ENCODE assay signal across 28 cellular contexts in the genomic region with DNA sequence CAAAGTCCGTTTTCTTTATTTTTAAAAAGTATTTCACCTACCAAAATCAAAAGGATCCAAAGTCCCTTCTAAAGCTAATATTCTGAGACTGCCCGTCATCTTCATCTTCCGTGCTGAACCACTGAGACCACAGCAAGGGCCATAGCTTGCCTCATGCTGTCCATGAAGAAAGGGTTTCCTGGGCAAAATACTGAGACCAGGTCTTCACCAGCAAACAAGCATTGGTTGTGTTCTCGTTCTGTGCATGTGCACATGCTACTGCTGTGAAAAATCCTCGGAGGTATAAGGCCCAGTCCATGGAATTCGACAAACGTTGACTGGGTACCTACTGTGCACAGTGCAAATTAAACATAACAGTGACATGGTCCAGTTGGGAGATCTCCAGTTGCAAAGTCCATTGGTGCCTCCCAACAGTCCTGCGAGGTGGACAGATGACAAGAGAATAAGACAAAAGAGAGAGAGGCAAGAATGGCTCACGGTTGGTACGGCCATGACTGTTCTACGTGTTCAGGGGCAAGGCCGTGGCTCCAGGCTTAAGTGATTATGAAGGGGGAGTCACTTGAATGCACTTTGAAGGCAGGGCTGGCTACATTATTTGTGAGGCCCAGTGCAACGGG.
DNase-seq lines count a peak whose midpoint lies in the region; ATAC-seq, FAIRE-seq and TF ChIP-seq lines count a peak whose summit lies in the region.
"Had no signal": no experiment of that assay in that cellular context is flagged by ENCODE, and none has a peak within 500 bp of the region (broad histone marks: within the 10 kb centered on the region; RNA-seq: fewer than 3 reads in every experiment).

No MANE protein-coding gene starts in this region.

- H4K91ac ChIP-seq in IMR-90 (ENCODE audit: insufficient read depth, low read depth, low read length): peak overlapping the region; percentile 61; the same call in 1 of the 2 replicates

- peaks cover 23% of the 10 kb centered on the region for H3K9me1 ChIP-seq in IMR-90 (ENCODE audit: insufficient read depth, low read length)
- H3K9me1 ChIP-seq in endothelial cell of umbilical vein (replicated peaks; ENCODE audit: control insufficient read depth, extremely low read depth, insufficient read depth, low read length): no peaks in the 10 kb centered on the region

- no peaks in the 10 kb centered on the region for H3K36me3 Mint-ChIP-seq in activated CD4-positive, alpha-beta memory T cell treated with anti-CD3 and anti-CD28 coated beads, Interleukin-2, amount 10 ng/mL, durations not matched to agents 7 days and 5 days (ENCODE audit: low read depth)
- H3K36me3 Mint-ChIP-seq: CD14-positive monocyte; CD8-positive, alpha-beta memory T cell had no signal

- ATAC-seq in IMR-90 (ENCODE audit: low read depth) (no peak), gastrocnemius medialis (no peak)
- ATAC-seq: A549, GM23338 had no signal

- H4K8ac ChIP-seq in IMR-90 (ENCODE audit: low read depth in 2 of 2, low read length in 2 of 2): no peak overlapping the region

- peak overlapping the region; percentile 2; the same call in 1 of the 2 replicates for H3K4ac ChIP-seq in IMR-90 (ENCODE audit: low read depth, low read length)

- no peak overlapping the region for H2BK5ac ChIP-seq in IMR-90 (ENCODE audit: low read depth, low read length, poor library complexity, severe bottlenecking)

- no peaks in the 10 kb centered on the region for H3K9me3 ChIP-seq in IMR-90 (ENCODE audit: control insufficient read depth, insufficient read depth, low read length)
- H3K9me3 ChIP-seq in endothelial cell of umbilical vein (replicated peaks; ENCODE audit: control insufficient read depth, insufficient read depth, low read length): no peaks in the 10 kb centered on the region
- H3K9me3 ChIP-seq in liver (ENCODE audit: control insufficient read depth in 4 of 4, low read length in 3 of 4): no peaks in the 10 kb centered on the region
- H3K9me3 ChIP-seq in gastrocnemius medialis: no peaks in the 10 kb centered on the region
- H3K9me3 ChIP-seq: A549; BE2C; BLaER1 treated with 17β-estradiol and CSF1 and Interleukin-3, amounts not matched to agents 10 nM and 100 nM; HAP-1 had no signal

- intact Hi-C loops in IMR-90 (cut with micrococcal nuclease): no loop called here
- intact Hi-C loops in endothelial cell of umbilical vein (cut with micrococcal nuclease): no loop called here
- intact Hi-C loops in gastrocnemius medialis (cut with DNase I; ENCODE audit: low total_unique reads): loop anchor here (1.0 to 5.0 kb wide), 2 partner anchors 9 to 1706 kb away; no protein-coding TSS in a partner anchor

- DNase-seq in IMR-90: no peak
- DNase-seq in endothelial cell of umbilical vein (ENCODE audit: low read depth, low spot score): no peak
- DNase-seq in gastrocnemius medialis: no peak
- DNase-seq in activated CD4-positive, alpha-beta memory T cell treated with anti-CD3 and anti-CD28 coated beads, Interleukin-2, amount 10 ng/mL, durations not matched to agents 7 days and 5 days: no peak
- no peak for DNase-seq in HPDE6-E6E7 (ENCODE audit: extremely low spot score)
- no peak for DNase-seq in NCI-H128 (lab: John Stamatoyannopoulos, UW; ENCODE audit: unreplicated experiment)
- no peak for DNase-seq in GDM1 (lab: John Stamatoyannopoulos, UW)
- DNase-seq: 8988T; ACHN; AML-193; BE2C; CD4-positive, alpha-beta T cell; CD8-positive, alpha-beta memory T cell; DMS 273 treated with DMSO at 0.1 percent for 48 hours; DMS79; EL; GF-D8; HFFc6 had no signal

- BruUV-seq in IMR-90 (replicated peaks; lab: Mats Ljungman, UMichigan) (no TSS peak), endothelial cell of umbilical vein (replicated peaks; lab: Mats Ljungman, UMichigan) (TSS peak; percentile 43)

- dilution Hi-C loops in IMR-90 (cut with HindIII; ENCODE audit: low sequenced_read_pairs, unreplicated experiment) (no loop called here), endothelial cell of umbilical vein (cut with MboI; ENCODE audit: extremely low pct_ligation_motif_present, low sequenced_read_pairs) (no loop called here)

- FAIRE-seq in endothelial cell of umbilical vein (lab: Jason Lieb, UNC): no peak
- FAIRE-seq: A549, D721Med, GM12891, GM18507, H54 had no signal

- H3K14ac ChIP-seq in IMR-90 (replicated peaks; ENCODE audit: low read depth, low read length): no peak overlapping the region

- CTCF ChIA-PET in IMR-90 (lab: Yijun Ruan, JAX): no interaction called here
- CTCF ChIA-PET in endothelial cell of umbilical vein (lab: Charles Lee): no interaction called here
- CTCF ChIA-PET in activated CD4-positive, alpha-beta memory T cell treated with anti-CD3 and anti-CD28 coated beads, Interleukin-2, amount 10 ng/mL, durations not matched to agents 7 days and 5 days (lab: Charles Lee): no interaction called here

- H3K9ac ChIP-seq in IMR-90 (ENCODE audit: low read depth, low read length) (no peak overlapping the region), endothelial cell of umbilical vein (replicated peaks; ENCODE audit: extremely low read depth, insufficient read depth, low read length) (no peak overlapping the region), liver (ENCODE audit: low read depth in 1 of 2, low read length in 2 of 2) (no peak overlapping the region)
- H3K9ac ChIP-seq: BLaER1 treated with 17β-estradiol and CSF1 and Interleukin-3, amounts not matched to agents 10 nM and 100 nM had no signal

- no peak overlapping the region for H3K4me3 ChIP-seq in IMR-90 (ENCODE audit: insufficient read depth, low read depth, low read length)
- no peak overlapping the region for H3K4me3 ChIP-seq in endothelial cell of umbilical vein (replicated peaks in 1 of 3; ENCODE audit: insufficient read depth in 1 of 3, low read depth in 1 of 3, low read length in 3 of 3)
- no peak overlapping the region for H3K4me3 ChIP-seq in liver (ENCODE audit: low read depth in 1 of 3, low read length in 3 of 3)
- no peak overlapping the region for H3K4me3 ChIP-seq in gastrocnemius medialis
- H3K4me3 ChIP-seq: A549; BLaER1 treated with 17β-estradiol and CSF1 and Interleukin-3, amounts not matched to agents 10 nM and 100 nM; GM23338; HAP-1 had no signal

- H3K23ac ChIP-seq in IMR-90 (ENCODE audit: low read depth, low read length): no peak overlapping the region

- peaks cover 5% of the 10 kb centered on the region for H3K27me3 Mint-ChIP-seq in activated CD4-positive, alpha-beta memory T cell treated with anti-CD3 and anti-CD28 coated beads, Interleukin-2, amount 10 ng/mL, durations not matched to agents 7 days and 5 days

- H3K27ac ChIP-seq in IMR-90 (ENCODE audit: insufficient read depth, low read length): no peak overlapping the region
- no peak overlapping the region for H3K27ac ChIP-seq in endothelial cell of umbilical vein (ENCODE audit: insufficient read depth, low read depth, low read length)
- peak overlapping the region; percentile 46 to 74 for H3K27ac ChIP-seq in liver (ENCODE audit: low read depth in 1 of 2, low read length in 2 of 2)
- peak overlapping the region; percentile 23 to 100 (median 98) for H3K27ac ChIP-seq in gastrocnemius medialis
- H3K27ac ChIP-seq: A549 had no signal

- H3K4me3 Mint-ChIP-seq in activated CD4-positive, alpha-beta memory T cell treated with anti-CD3 and anti-CD28 coated beads, Interleukin-2, amount 10 ng/mL, durations not matched to agents 7 days and 5 days: no peak overlapping the region
- H3K4me3 Mint-ChIP-seq: CD14-positive monocyte; CD4-positive, alpha-beta T cell; CD8-positive, alpha-beta memory T cell; GM23338; HFFc6 had no signal

- H3K4me1 Mint-ChIP-seq in activated CD4-positive, alpha-beta memory T cell treated with anti-CD3 and anti-CD28 coated beads, Interleukin-2, amount 10 ng/mL, durations not matched to agents 7 days and 5 days: no peaks in the 10 kb centered on the region
- H3K4me1 Mint-ChIP-seq: CD8-positive, alpha-beta memory T cell had no signal

- no peak for TF ChIP-seq CTCF in IMR-90 (conservative IDR thresholded peaks at IDR 0.05; ENCODE audit: low read depth, low read length)
- no peak for TF ChIP-seq CTCF in endothelial cell of umbilical vein (IDR thresholded peaks at IDR 0.05; ENCODE audit: extremely low read depth in 1 of 2, insufficient read depth in 1 of 2, low read depth in 1 of 2, low read length in 2 of 2)
- no peak for TF ChIP-seq CTCF in liver (IDR thresholded peaks at IDR 0.05; ENCODE audit: low read depth, low read length, missing input control)
- no peak for TF ChIP-seq CTCF in gastrocnemius medialis (IDR thresholded peaks at IDR 0.05 in 4 of 5, conservative IDR thresholded peaks at IDR 0.05 in 1 of 5)

- no peak overlapping the region for H2AK9ac ChIP-seq in IMR-90 (replicated peaks; ENCODE audit: low read depth, low read length, poor library complexity)

- no peak for TF ChIP-seq RAD21 in IMR-90 (IDR thresholded peaks at IDR 0.05; ENCODE audit: low read length)
- peak; percentile 4 to 14 for TF ChIP-seq RAD21 in liver (IDR thresholded peaks at IDR 0.05)

- H2BK20ac ChIP-seq in IMR-90 (ENCODE audit: low read depth, low read length): peak overlapping the region; percentile 57

- no peak overlapping the region for H3K18ac ChIP-seq in IMR-90 (ENCODE audit: low read depth, low read length)

- H3K79me1 ChIP-seq in IMR-90 (ENCODE audit: low read depth in 1 of 2, low read length in 2 of 2): no peaks in the 10 kb centered on the region

- POLR2A ChIA-PET in IMR-90 (lab: Charles Lee; ENCODE audit: unreplicated experiment) (no interaction called here), endothelial cell of umbilical vein (lab: Charles Lee) (no interaction called here)
- POLR2A ChIA-PET in activated CD4-positive, alpha-beta memory T cell treated with anti-CD3 and anti-CD28 coated beads, Interleukin-2, amount 10 ng/mL, durations not matched to agents 7 days and 5 days (lab: Charles Lee): no interaction called here

- no peaks in the 10 kb centered on the region for H4K20me1 ChIP-seq in IMR-90 (ENCODE audit: insufficient read depth, low read length)
- H4K20me1 ChIP-seq in endothelial cell of umbilical vein (replicated peaks; ENCODE audit: control insufficient read depth, extremely low read depth, insufficient read depth, low read length): no peaks in the 10 kb centered on the region
- H4K20me1 ChIP-seq: BLaER1 treated with 17β-estradiol and CSF1 and Interleukin-3, amounts not matched to agents 10 nM and 100 nM had no signal

- no peak overlapping the region for H4K5ac ChIP-seq in IMR-90 (ENCODE audit: low read depth, low read length)

- no peak overlapping the region for H3K56ac ChIP-seq in IMR-90 (ENCODE audit: extremely low read depth, insufficient read depth, low read length)

- H2BK15ac ChIP-seq in IMR-90 (ENCODE audit: low read depth, low read length): peak overlapping the region; percentile 72; the same call in 2 of the 3 replicates

- H3K27me3 ChIP-seq in IMR-90 (ENCODE audit: control insufficient read depth, insufficient read depth, low read length): peaks cover 2% of the 10 kb centered on the region; the same call in 1 of the 2 replicates
- peaks cover 10 to 21% of the 10 kb centered on the region in 2 experiments for H3K27me3 ChIP-seq in endothelial cell of umbilical vein (ENCODE audit: control insufficient read depth in 2 of 2, insufficient read depth in 2 of 2, low read length in 2 of 2)
- no peaks in the 10 kb centered on the region for H3K27me3 ChIP-seq in liver (ENCODE audit: control insufficient read depth in 4 of 4, insufficient read depth in 4 of 4, low read length in 3 of 4)
- H3K27me3 ChIP-seq in gastrocnemius medialis: no peaks in the 10 kb centered on the region
- H3K27me3 ChIP-seq: BE2C; BLaER1 treated with 17β-estradiol and CSF1 and Interleukin-3, amounts not matched to agents 10 nM and 100 nM had no signal

- TF ChIP-seq POLR2A in IMR-90 (IDR thresholded peaks at IDR 0.05; ENCODE audit: low read depth, low read length): no peak
- no peak for TF ChIP-seq POLR2A in endothelial cell of umbilical vein (IDR thresholded peaks at IDR 0.05; ENCODE audit: low read depth, low read length)
- TF ChIP-seq POLR2A in gastrocnemius medialis (IDR thresholded peaks at IDR 0.05): no peak

- H3K4me2 ChIP-seq in IMR-90 (ENCODE audit: low read depth, low read length) (no peak overlapping the region), endothelial cell of umbilical vein (ENCODE audit: insufficient read depth, low read length) (no peak overlapping the region)
- H3K4me2 ChIP-seq: A549, GM23338 had no signal

- H2AFZ ChIP-seq in IMR-90 (replicated peaks; ENCODE audit: low read length, poor library complexity): no peak overlapping the region
- no peak overlapping the region for H2AFZ ChIP-seq in endothelial cell of umbilical vein (ENCODE audit: low read depth, low read length)
- H2AFZ ChIP-seq: GM23338 had no signal

- no peaks in the 10 kb centered on the region for H3K79me2 ChIP-seq in endothelial cell of umbilical vein (ENCODE audit: control insufficient read depth, insufficient read depth, low read length)

- no peaks in the 10 kb centered on the region for H3K9me3 Mint-ChIP-seq in activated CD4-positive, alpha-beta memory T cell treated with anti-CD3 and anti-CD28 coated beads, Interleukin-2, amount 10 ng/mL, durations not matched to agents 7 days and 5 days
- H3K9me3 Mint-ChIP-seq: CD14-positive monocyte; CD4-positive, alpha-beta T cell; CD8-positive, alpha-beta memory T cell; GM23338; HFFc6 had no signal

- H2AK5ac ChIP-seq in IMR-90 (ENCODE audit: low read depth, low read length): peak overlapping the region; percentile 49; the same call in 1 of the 2 replicates

- no peaks in the 10 kb centered on the region for H3K36me3 ChIP-seq in IMR-90 (ENCODE audit: control insufficient read depth, insufficient read depth, low read length)
- H3K36me3 ChIP-seq in endothelial cell of umbilical vein (ENCODE audit: control insufficient read depth in 2 of 2, extremely low read depth in 1 of 2, insufficient read depth in 2 of 2, low read length in 2 of 2): no peaks in the 10 kb centered on the region
- no peaks in the 10 kb centered on the region for H3K36me3 ChIP-seq in liver (ENCODE audit: control insufficient read depth in 4 of 4, insufficient read depth in 3 of 4, low read depth in 1 of 4, low read length in 3 of 4)
- H3K36me3 ChIP-seq in gastrocnemius medialis: no peaks in the 10 kb centered on the region
- H3K36me3 ChIP-seq: BE2C; BLaER1 treated with 17β-estradiol and CSF1 and Interleukin-3, amounts not matched to agents 10 nM and 100 nM; HAP-1 had no signal

- peaks cover 34% of the 10 kb centered on the region for H3K4me1 ChIP-seq in IMR-90 (ENCODE audit: control insufficient read depth, insufficient read depth, low read length)
- no peaks in the 10 kb centered on the region for H3K4me1 ChIP-seq in endothelial cell of umbilical vein (ENCODE audit: control insufficient read depth, extremely low read depth, insufficient read depth, low read length)
- H3K4me1 ChIP-seq in liver (ENCODE audit: control insufficient read depth in 4 of 4, insufficient read depth in 4 of 4, low read length in 3 of 4): peaks cover 18 to 36% (median 31%) of the 10 kb centered on the region in 4 donors
- H3K4me1 ChIP-seq in gastrocnemius medialis: peaks cover 52 to 54% of the 10 kb centered on the region in 2 donors
- H3K4me1 ChIP-seq: BE2C, HAP-1 had no signal

- in situ Hi-C loops in IMR-90 (cut with MboI; ENCODE audit: low sequenced_read_pairs): no loop called here
- in situ Hi-C loops in gastrocnemius medialis (cut with MboI; ENCODE audit: low sequenced_read_pairs in 4 of 4): loop anchor here in 1 of 4 donors (5.0 kb wide), 1 partner anchor 41 kb away; no protein-coding TSS in a partner anchor

- WGBS in IMR-90 (ENCODE audit: extremely low coverage in 2 of 2, insufficient read length in 1 of 2), 2 experiments: 100% methylated on average over 7 of the region's 13 CpGs; no CpG with 5 or more reads in 1 of the 2 experiments
- WGBS in liver: 53% methylated on average over 13 of the region's 13 CpGs

- H3K27ac Mint-ChIP-seq in activated CD4-positive, alpha-beta memory T cell treated with anti-CD3 and anti-CD28 coated beads, Interleukin-2, amount 10 ng/mL, durations not matched to agents 7 days and 5 days: no peak overlapping the region
- H3K27ac Mint-ChIP-seq: CD4-positive, alpha-beta T cell; CD8-positive, alpha-beta memory T cell; GM23338; HFFc6 had no signal

- H2BK120ac ChIP-seq in IMR-90 (ENCODE audit: low read depth, low read length): 0 out of 2 replicates have a peak overlapping the region, but pooled peaks have one; percentile 11

Comparison
In these comparisons a context has a peak if more than half of its experiments do, and no peak if none do; other contexts are left out.
1. H3K27ac ChIP-seq: peak in liver (2 of 2) and gastrocnemius medialis (4 of 4); none in IMR-90 (single experiment) and endothelial cell of umbilical vein (single experiment).